In genomic region chr3:48090166-48090939, GRCh38 we compare ENCODE assay signal across 11 cellular contexts.
A peak's percentile ranks its signal among the peaks of the same experiment; 100 is the strongest.
DNase-seq lines count a peak whose midpoint lies in the region; ATAC-seq and TF ChIP-seq lines count a peak whose summit lies in the region.
"Had no signal": no experiment of that assay in that cellular context is flagged by ENCODE, and none has a peak within 500 bp of the region (broad histone marks: within the 10 kb centered on the region; RNA-seq: fewer than 3 reads in every experiment).

No MANE protein-coding gene starts in this region.

- H3K27ac Mint-ChIP-seq in CD4-positive, CD25-positive, alpha-beta regulatory T cell, result peak overlapping the region in 1 of 3 donors; percentile 51
- no peak overlapping the region for H3K27ac Mint-ChIP-seq in activated T-helper 2 cell treated with anti-CD3 and anti-CD28 coated beads, Interferon-gamma antibody, Interleukin-2, Interleukin-4, amounts not matched to agents 10 μg/mL and 5 μg/mL and 100 μg/mL, durations not matched to agents 14 hours and 24 hours and 36 hours
- peak overlapping the region in 4 of 9 donors; percentile 47 to 70 (median 53) for H3K27ac Mint-ChIP-seq in naive thymus-derived CD4-positive, alpha-beta T cell

- POLR2A ChIA-PET in naive thymus-derived CD4-positive, alpha-beta T cell (lab: Charles Lee), result interaction anchor here (0.9 kb wide), 1 partner anchor 615 kb away, joined by 3 read pairs; no protein-coding TSS in a partner anchor

- no peaks in the 10 kb centered on the region for H3K36me3 ChIP-seq in CD4-positive, CD25-positive, alpha-beta regulatory T cell (ENCODE audit: control insufficient read depth, insufficient read depth, low read length)
- peaks cover 0 to 2% (median 0%) of the 10 kb centered on the region in 3 experiments for H3K36me3 ChIP-seq in naive thymus-derived CD4-positive, alpha-beta T cell (ENCODE audit: control insufficient read depth in 2 of 3, insufficient read depth in 3 of 3, low read length in 3 of 3)
- H3K36me3 ChIP-seq: pancreas, upper lobe of right lung had no signal

- CTCF ChIA-PET in naive thymus-derived CD4-positive, alpha-beta T cell (lab: Charles Lee), result interaction anchor here (0.6 kb wide), 1 partner anchor 105 kb away, joined by 4 read pairs; no protein-coding TSS in a partner anchor

- no peaks in the 10 kb centered on the region for H3K36me3 Mint-ChIP-seq in CD4-positive, CD25-positive, alpha-beta regulatory T cell
- peaks cover 5% of the 10 kb centered on the region for H3K36me3 Mint-ChIP-seq in activated T-helper 2 cell treated with anti-CD3 and anti-CD28 coated beads, Interferon-gamma antibody, Interleukin-2, Interleukin-4, amounts not matched to agents 10 μg/mL and 5 μg/mL and 100 μg/mL, durations not matched to agents 14 hours and 24 hours and 36 hours (ENCODE audit: low read depth)
- no peaks in the 10 kb centered on the region for H3K36me3 Mint-ChIP-seq in naive thymus-derived CD4-positive, alpha-beta T cell

- no peaks in the 10 kb centered on the region for H3K27me3 Mint-ChIP-seq in CD4-positive, CD25-positive, alpha-beta regulatory T cell
- H3K27me3 Mint-ChIP-seq in activated T-helper 2 cell treated with anti-CD3 and anti-CD28 coated beads, Interferon-gamma antibody, Interleukin-2, Interleukin-4, amounts not matched to agents 10 μg/mL and 5 μg/mL and 100 μg/mL, durations not matched to agents 14 hours and 24 hours and 36 hours (ENCODE audit: low read depth), result peaks cover 2% of the 10 kb centered on the region
- peaks cover 0 to 18% (median 0%) of the 10 kb centered on the region in 5 donors for H3K27me3 Mint-ChIP-seq in naive thymus-derived CD4-positive, alpha-beta T cell

- no peak for DNase-seq in CD4-positive, CD25-positive, alpha-beta regulatory T cell
- no peak for DNase-seq in HFF-Myc (ENCODE audit: extremely low read depth, low read depth)
- no peak for DNase-seq in activated T-helper 2 cell treated with anti-CD3 and anti-CD28 coated beads, Interferon-gamma antibody, Interleukin-2, Interleukin-4, amounts not matched to agents 10 μg/mL and 5 μg/mL and 100 μg/mL, durations not matched to agents 14 hours and 24 hours and 36 hours (ENCODE audit: low spot score)
- DNase-seq in naive thymus-derived CD4-positive, alpha-beta T cell, result no peak
- DNase-seq in middle frontal gyrus (ENCODE audit: extremely low spot score, low spot score), result no peak
- no peak for DNase-seq in caudate nucleus (lab: John Stamatoyannopoulos, UW)
- DNase-seq in DMS153 (lab: John Stamatoyannopoulos, UW), result no peak
- no peak for DNase-seq in 8988T
- DNase-seq: NCI-H82, pancreas, upper lobe of right lung had no signal

- no peak overlapping the region for H3K4me3 ChIP-seq in CD4-positive, CD25-positive, alpha-beta regulatory T cell (ENCODE audit: low read depth, low read length)
- H3K4me3 ChIP-seq in HFF-Myc (replicated peaks; ENCODE audit: low read depth, low read length), result peak overlapping the region; percentile 91
- no peak overlapping the region for H3K4me3 ChIP-seq in naive thymus-derived CD4-positive, alpha-beta T cell (ENCODE audit: low read length)

- no peak for ATAC-seq in CD4-positive, CD25-positive, alpha-beta regulatory T cell (ENCODE audit: low read depth in 2 of 2)
- ATAC-seq in naive thymus-derived CD4-positive, alpha-beta T cell, result no peak
- ATAC-seq: pancreas, upper lobe of right lung had no signal

- intact Hi-C loops in activated T-helper 2 cell treated with anti-CD3 and anti-CD28 coated beads, Interferon-gamma antibody, Interleukin-2, Interleukin-4, amounts not matched to agents 10 μg/mL and 5 μg/mL and 100 μg/mL, durations not matched to agents 14 hours and 24 hours and 36 hours (cut with micrococcal nuclease), result no loop called here
- intact Hi-C loops in naive thymus-derived CD4-positive, alpha-beta T cell (cut with micrococcal nuclease), result no loop called here

- H3K9me3 ChIP-seq in CD4-positive, CD25-positive, alpha-beta regulatory T cell (ENCODE audit: control insufficient read depth in 2 of 2, low read length in 2 of 2), result no peaks in the 10 kb centered on the region
- H3K9me3 ChIP-seq in naive thymus-derived CD4-positive, alpha-beta T cell (ENCODE audit: control insufficient read depth in 2 of 3, low read length in 3 of 3), result no peaks in the 10 kb centered on the region
- H3K9me3 ChIP-seq: pancreas, upper lobe of right lung had no signal

- peaks cover 0 to 2% (median 0%) of the 10 kb centered on the region in 7 donors for H3K9me3 Mint-ChIP-seq in CD4-positive, CD25-positive, alpha-beta regulatory T cell
- H3K9me3 Mint-ChIP-seq in activated T-helper 2 cell treated with anti-CD3 and anti-CD28 coated beads, Interferon-gamma antibody, Interleukin-2, Interleukin-4, amounts not matched to agents 10 μg/mL and 5 μg/mL and 100 μg/mL, durations not matched to agents 14 hours and 24 hours and 36 hours, result no peaks in the 10 kb centered on the region
- peaks cover 0 to 2% (median 0%) of the 10 kb centered on the region in 11 donors for H3K9me3 Mint-ChIP-seq in naive thymus-derived CD4-positive, alpha-beta T cell

- H3K4me3 Mint-ChIP-seq in CD4-positive, CD25-positive, alpha-beta regulatory T cell, result peak overlapping the region; percentile 65 to 98 (median 98)
- peak overlapping the region; percentile 97 for H3K4me3 Mint-ChIP-seq in activated T-helper 2 cell treated with anti-CD3 and anti-CD28 coated beads, Interferon-gamma antibody, Interleukin-2, Interleukin-4, amounts not matched to agents 10 μg/mL and 5 μg/mL and 100 μg/mL, durations not matched to agents 14 hours and 24 hours and 36 hours (ENCODE audit: low read depth)
- peak overlapping the region; percentile 7 to 99 (median 72) for H3K4me3 Mint-ChIP-seq in naive thymus-derived CD4-positive, alpha-beta T cell

- no peak overlapping the region for H3K27ac ChIP-seq in CD4-positive, CD25-positive, alpha-beta regulatory T cell (ENCODE audit: insufficient read depth, low read length, poor library complexity, severe bottlenecking)
- no peak overlapping the region for H3K27ac ChIP-seq in naive thymus-derived CD4-positive, alpha-beta T cell (ENCODE audit: low read depth, low read length)
- no peak overlapping the region for H3K27ac ChIP-seq in caudate nucleus (ENCODE audit: low read depth, low read length)

- peaks cover 26% of the 10 kb centered on the region for H3K4me1 ChIP-seq in CD4-positive, CD25-positive, alpha-beta regulatory T cell (ENCODE audit: control insufficient read depth, insufficient read depth, low read length, poor library complexity, severe bottlenecking)
- peaks cover 7 to 11% of the 10 kb centered on the region in 2 donors for H3K4me1 ChIP-seq in naive thymus-derived CD4-positive, alpha-beta T cell (ENCODE audit: control insufficient read depth in 2 of 2, insufficient read depth in 2 of 2, low read length in 2 of 2)

- H3K27me3 ChIP-seq in CD4-positive, CD25-positive, alpha-beta regulatory T cell (ENCODE audit: control insufficient read depth, insufficient read depth, low read length), result no peaks in the 10 kb centered on the region
- no peaks in the 10 kb centered on the region for H3K27me3 ChIP-seq in naive thymus-derived CD4-positive, alpha-beta T cell (ENCODE audit: control insufficient read depth in 2 of 2, insufficient read depth in 2 of 2, low read length in 2 of 2)
- H3K27me3 ChIP-seq: pancreas, upper lobe of right lung had no signal

- no peak for TF ChIP-seq CTCF in HFF-Myc (IDR thresholded peaks at IDR 0.05; ENCODE audit: low read depth, low read length, missing control alignments)

- H3K4me1 Mint-ChIP-seq in CD4-positive, CD25-positive, alpha-beta regulatory T cell, result peaks cover 7 to 26% (median 16%) of the 10 kb centered on the region in 4 donors
- H3K4me1 Mint-ChIP-seq in activated T-helper 2 cell treated with anti-CD3 and anti-CD28 coated beads, Interferon-gamma antibody, Interleukin-2, Interleukin-4, amounts not matched to agents 10 μg/mL and 5 μg/mL and 100 μg/mL, durations not matched to agents 14 hours and 24 hours and 36 hours (ENCODE audit: low read depth), result peaks cover 14% of the 10 kb centered on the region
- peaks cover 7 to 26% (median 21%) of the 10 kb centered on the region in 7 donors for H3K4me1 Mint-ChIP-seq in naive thymus-derived CD4-positive, alpha-beta T cell
